In genomic region chr1:112665857-112666256, GRCh38 we compare ENCODE assay signal across 18 cellular contexts.
"Had no signal": no experiment of that assay in that cellular context is flagged by ENCODE, and none has a peak within 500 bp of the region (broad histone marks: within the 10 kb centered on the region; RNA-seq: fewer than 3 reads in every experiment).

No MANE protein-coding gene starts in this region.

- H3K4me3 ChIP-seq: colonic mucosa, hepatocyte, left lung, tibial nerve had no signal

- H3K27me3 Mint-ChIP-seq: brain; naive B cell; stimulated activated naive B cell treated with anti-CD40 and anti-IgM and Interleukin-4, amounts not matched to agents 10 μg/mL and 1 μg/mL and 100 μg/mL, for 72 hours had no signal

- H3K9me3 ChIP-seq: colonic mucosa, left lung, tibial nerve had no signal

- DNase-seq: activated CD4-positive, alpha-beta T cell treated with anti-CD3 and anti-CD28 coated beads, Interleukin-2, amount 50 U/mL, for 1 hour; activated naive CD4-positive, alpha-beta T cell treated with Interleukin-2 at 50 U/mL for 16 hours; amygdala; central memory CD4-positive, alpha-beta T cell; colonic mucosa; kidney; left lung; mammary epithelial cell; naive B cell; nucleus accumbens; stimulated activated CD4-positive, alpha-beta T cell treated with anti-CD3 and anti-CD28 coated beads, Interleukin-15, amount 100 ng/mL, for 24 hours; stimulated activated CD4-positive, alpha-beta T cell treated with anti-CD3 and anti-CD28 coated beads, Interleukin-4, amount 100 ng/mL, for 1 hour; stimulated activated naive B cell treated with anti-CD40 and anti-IgM and Interleukin-4, amounts not matched to agents 10 μg/mL and 1 μg/mL and 100 μg/mL, for 72 hours; substantia nigra had no signal

- ATAC-seq: esophagus mucosa; left lung; stimulated activated naive B cell treated with anti-CD40 and anti-IgM and Interleukin-4, amounts not matched to agents 10 μg/mL and 1 μg/mL and 100 μg/mL, for 72 hours had no signal

- H2AFZ ChIP-seq: hepatocyte had no signal

- H3K27ac ChIP-seq: colonic mucosa, hepatocyte, left lung, tibial nerve had no signal

- H3K79me2 ChIP-seq: hepatocyte had no signal

- H3K9me3 Mint-ChIP-seq: brain; naive B cell; stimulated activated naive B cell treated with anti-CD40 and anti-IgM and Interleukin-4, amounts not matched to agents 10 μg/mL and 1 μg/mL and 100 μg/mL, for 72 hours had no signal

- H3K4me2 ChIP-seq: hepatocyte had no signal

- H3K27ac Mint-ChIP-seq: brain; stimulated activated naive B cell treated with anti-CD40 and anti-IgM and Interleukin-4, amounts not matched to agents 10 μg/mL and 1 μg/mL and 100 μg/mL, for 72 hours had no signal

- H3K4me1 ChIP-seq: colonic mucosa, left lung, tibial nerve had no signal

- H3K4me3 Mint-ChIP-seq: brain; naive B cell; stimulated activated naive B cell treated with anti-CD40 and anti-IgM and Interleukin-4, amounts not matched to agents 10 μg/mL and 1 μg/mL and 100 μg/mL, for 72 hours had no signal

- FAIRE-seq: kidney had no signal

- H3K27me3 ChIP-seq: colonic mucosa, hepatocyte, left lung, tibial nerve had no signal

- H3K4me1 Mint-ChIP-seq: brain had no signal
